9 cellular contexts compared by ENCODE assay signal in genomic region chr11:352456-353180, GRCh38. TPM values are rescaled to one million over a fixed set of nuclear protein-coding genes. Genes with fewer than 3 reads are reported as not detected.
DNase-seq lines count a peak whose midpoint lies in the region; FAIRE-seq and TF ChIP-seq lines count a peak whose summit lies in the region.
"Had no signal": no experiment of that assay in that cellular context is flagged by ENCODE, and none has a peak within 500 bp of the region (broad histone marks: within the 10 kb centered on the region; RNA-seq: fewer than 3 reads in every experiment).

No MANE protein-coding gene starts in this region.

- H3K9me3 ChIP-seq in SK-N-MC (ENCODE audit: low read depth, low read length), result no peaks in the 10 kb centered on the region

- peak overlapping the region; percentile 50 for H3K9ac ChIP-seq in SK-N-MC (ENCODE audit: insufficient read length)
- H3K9ac ChIP-seq in rectal smooth muscle tissue (ENCODE audit: low read length), result no peak overlapping the region

- FAIRE-seq in D721Med (lab: Jason Lieb, UNC), result no peak

- TF ChIP-seq CTCF in C4-2B (conservative IDR thresholded peaks at IDR 0.05) (no peak), D721Med (IDR thresholded peaks at IDR 0.05; ENCODE audit: insufficient read depth, missing control alignments) (no peak)

- peak overlapping the region; percentile 79 to 96 (median 92) for H3K27ac Mint-ChIP-seq in immature natural killer cell
- H3K27ac Mint-ChIP-seq: T-helper 1 cell treated with Interleukin-12 subunit alpha and Interleukin-12 subunit beta and Interleukin-4 antibody, amounts not matched to agents 30 μg/mL and 1 μg/mL, for 36 hours had no signal

- H3K4me1 ChIP-seq in rectal smooth muscle tissue (ENCODE audit: control insufficient read depth, insufficient read depth, low read length), result peaks cover 24% of the 10 kb centered on the region

- H3K4me3 Mint-ChIP-seq in immature natural killer cell, result peak overlapping the region; percentile 33 to 62 (median 51)
- H3K4me3 Mint-ChIP-seq: T-helper 1 cell treated with Interleukin-12 subunit alpha and Interleukin-12 subunit beta and Interleukin-4 antibody, amounts not matched to agents 30 μg/mL and 1 μg/mL, for 36 hours had no signal

- peaks cover 9 to 22% (median 12%) of the 10 kb centered on the region in 3 donors for H3K27me3 Mint-ChIP-seq in immature natural killer cell (ENCODE audit: low read depth in 3 of 3)

- no peaks in the 10 kb centered on the region for H3K36me3 Mint-ChIP-seq in immature natural killer cell

- H3K36me3 ChIP-seq in SK-N-MC (ENCODE audit: insufficient read depth, low read length) (no peaks in the 10 kb centered on the region), rectal smooth muscle tissue (ENCODE audit: control insufficient read depth, insufficient read depth, low read length) (no peaks in the 10 kb centered on the region)

- DNase-seq in SK-N-MC (ENCODE audit: low read depth, low spot score) (no peak), immature natural killer cell (no peak), D721Med (ENCODE audit: insufficient read length, low spot score) (no peak), NCI-H2081 (lab: John Stamatoyannopoulos, UW) (no peak), NCI-H146 treated with DMSO at 0.1 percent for 48 hours (lab: John Stamatoyannopoulos, UW; ENCODE audit: unreplicated experiment) (no peak), NCI-H510A (lab: John Stamatoyannopoulos, UW) (no peak)

- H3K4me3 ChIP-seq in SK-N-MC (no peak overlapping the region), rectal smooth muscle tissue (ENCODE audit: low read length) (no peak overlapping the region)

- peaks cover 68 to 77% of the 10 kb centered on the region in 2 donors for H3K4me1 Mint-ChIP-seq in immature natural killer cell

- H3K27ac ChIP-seq in C4-2B (peak overlapping the region; percentile 2; the same call in 1 of the 2 replicates), SK-N-MC (peak overlapping the region; percentile 83), rectal smooth muscle tissue (ENCODE audit: low read depth, low read length) (peak overlapping the region; percentile 99)

- no peaks in the 10 kb centered on the region for H3K9me3 Mint-ChIP-seq in immature natural killer cell
- H3K9me3 Mint-ChIP-seq: T-helper 1 cell treated with Interleukin-12 subunit alpha and Interleukin-12 subunit beta and Interleukin-4 antibody, amounts not matched to agents 30 μg/mL and 1 μg/mL, for 36 hours had no signal

- H3K27me3 ChIP-seq in rectal smooth muscle tissue (ENCODE audit: control insufficient read depth, insufficient read depth, low read length), result no peaks in the 10 kb centered on the region

RNA-seq across cellular contexts. Expression of gene B4GALNT4, which starts 16.7 kb away (rescaled TPM):
- under 1 TPM in 1 of 3 donors, not detected in 2; 0.53 TPM for polyA plus RNA-seq in immature natural killer cell

RNA-seq across cellular contexts. Expression of gene IFITM3, which starts 32.0 kb away (rescaled TPM):
- 100 to 1,000 TPM; 138 to 675 (median 423) TPM for polyA plus RNA-seq in immature natural killer cell

RNA-seq across cellular contexts. Expression of gene IFITM1, which starts 38.8 kb away (rescaled TPM):
- 1,000 to 10,000 TPM; 2,792 to 4,533 (median 3,562) TPM for polyA plus RNA-seq in immature natural killer cell

RNA-seq across cellular contexts. Expression of gene PKP3, which starts 41.4 kb away (rescaled TPM):
- polyA plus RNA-seq in immature natural killer cell, result under 1 TPM in 1 of 3 donors, not detected in 2; 0.36 TPM

RNA-seq across cellular contexts. Expression of gene IFITM2, which starts 45.0 kb away (rescaled TPM):
- polyA plus RNA-seq in immature natural killer cell, result 1,000 to 10,000 TPM; 4,348 to 7,867 (median 6,958) TPM

Comparison
In these comparisons a context has a peak if more than half of its experiments do, and no peak if none do; other contexts are left out.
1. H3K27ac ChIP-seq: peak in every context shown above with its lines; median percentile 99 in rectal smooth muscle tissue; 83 in SK-N-MC; 2 in C4-2B.